Comparison of ENCODE assay signal across 36 cellular contexts in genomic region chr12:124120718-124121117, GRCh38.
"Had no signal": no experiment of that assay in that cellular context is flagged by ENCODE, and none has a peak within 500 bp of the region (broad histone marks: within the 10 kb centered on the region; RNA-seq: fewer than 3 reads in every experiment).

No MANE protein-coding gene starts in this region.

- H3K4me3 ChIP-seq: ascending aorta, cardiac muscle cell had no signal

- H3K27me3 Mint-ChIP-seq: activated CD4-positive, alpha-beta T cell treated with anti-CD3 and anti-CD28 coated beads, Interleukin-2, amount 10 ng/mL, durations not matched to agents 24 days and 14 days; activated naive CD8-positive, alpha-beta T cell; brain had no signal

- H3K27me3 ChIP-seq: ascending aorta, cardiac muscle cell had no signal

- H3K4me1 ChIP-seq: ascending aorta had no signal

- H3K36me3 ChIP-seq: ascending aorta, cardiac muscle cell had no signal

- H3K9me3 Mint-ChIP-seq: activated B cell treated with CpG ODN at 0.5 μM for 24 hours; activated CD4-positive, alpha-beta memory T cell treated with anti-CD3 and anti-CD28 coated beads for 36 hours; activated CD4-positive, alpha-beta T cell treated with anti-CD3 and anti-CD28 coated beads, Interleukin-2, amount 10 ng/mL, durations not matched to agents 24 days and 14 days; activated CD8-positive, alpha-beta T cell treated with anti-CD3 and anti-CD28 coated beads for 36 hours; activated naive CD4-positive, alpha-beta T cell treated with anti-CD3 and anti-CD28 coated beads, Interleukin-2, amount 10 ng/mL, durations not matched to agents 7 days and 5 days; activated naive CD4-positive, alpha-beta T cell treated with anti-CD3 and anti-CD28 coated beads, Interleukin-2, amount 50 U/mL, for 24 hours; activated naive CD8-positive, alpha-beta T cell treated with anti-CD3 and anti-CD28 coated beads, Interleukin-2, amount 10 ng/mL, durations not matched to agents 7 days and 5 days; activated naive CD8-positive, alpha-beta T cell treated with anti-CD3 and anti-CD28 coated beads, Interleukin-2, amount 50 U/mL, for 24 hours; activated T-cell treated with anti-CD3 and anti-CD28 coated beads, Interleukin-2, amount 50 U/mL, for 4 hours; activated T-cell treated with anti-CD3 and anti-CD28 coated beads, Interleukin-2, amount 50 U/mL, for 72 hours; activated T-helper 1 cell treated with anti-CD3 and anti-CD28 coated beads, Interleukin-12 subunit alpha, Interleukin-12 subunit beta, Interleukin-2, Interleukin-4 antibody, amounts not matched to agents 30 ng/mL and 10 ng/mL and 1 ng/mL, durations not matched to agents 14 hours and 24 hours and 36 hours; activated T-helper 17 cell treated with anti-CD3 and anti-CD28 coated beads, Interleukin-2, amount 50 U/mL, for 72 hours; central memory CD8-positive, alpha-beta T cell; T-helper 1 cell treated with Interleukin-12 subunit alpha and Interleukin-12 subunit beta and Interleukin-4 antibody, amounts not matched to agents 30 μg/mL and 1 μg/mL, for 36 hours; T-helper 2 cell treated with Interferon-gamma antibody and Interleukin-4, amounts not matched to agents 5 μg/mL and 100 μg/mL, for 36 hours had no signal

- DNase-seq: activated B cell treated with CpG ODN at 0.5 μM for 24 hours; activated CD4-positive, alpha-beta memory T cell treated with anti-CD3 and anti-CD28 coated beads for 36 hours; activated CD4-positive, alpha-beta T cell treated with anti-CD3 and anti-CD28 coated beads for 4 hours; activated CD4-positive, alpha-beta T cell treated with anti-CD3 and anti-CD28 coated beads, Interleukin-2, amount 10 ng/mL, durations not matched to agents 24 days and 14 days; activated CD4-positive, alpha-beta T cell treated with anti-CD3 and anti-CD28 coated beads, Interleukin-2, amount 50 U/mL, for 1 hour; activated CD4-positive, alpha-beta T cell treated with anti-CD3 and anti-CD28 coated beads, Interleukin-2, amount 50 U/mL, for 4 hours; activated CD4-positive, CD25-positive, alpha-beta regulatory T cell treated with anti-CD3 and anti-CD28 coated beads, Interleukin-2, amount 50 U/mL, for 72 hours; activated CD8-positive, alpha-beta memory T cell treated with anti-CD3 and anti-CD28 coated beads, Interleukin-2, amount 50 U/mL, for 4 hours; activated CD8-positive, alpha-beta T cell treated with anti-CD3 and anti-CD28 coated beads for 36 hours; activated gamma-delta T cell; activated naive CD4-positive, alpha-beta T cell treated with anti-CD3 and anti-CD28 coated beads, Interleukin-2, amount 10 ng/mL, durations not matched to agents 7 days and 5 days; activated naive CD4-positive, alpha-beta T cell treated with Interleukin-2 at 50 U/mL for 16 hours; activated naive CD8-positive, alpha-beta T cell treated with anti-CD3 and anti-CD28 coated beads, Interleukin-2, amount 10 ng/mL, durations not matched to agents 7 days and 5 days; activated naive CD8-positive, alpha-beta T cell treated with anti-CD3 and anti-CD28 coated beads, Interleukin-2, amount 50 U/mL, for 24 hours; activated T-cell treated with anti-CD3 and anti-CD28 coated beads for 4 hours; activated T-cell treated with anti-CD3 and anti-CD28 coated beads, Interleukin-2, amount 50 U/mL, for 1 hour; activated T-cell treated with anti-CD3 and anti-CD28 coated beads, Interleukin-2, amount 50 U/mL, for 4 hours; activated T-cell treated with anti-CD3 and anti-CD28 coated beads, Interleukin-2, amount 50 U/mL, for 72 hours; amygdala; anterior cingulate cortex; caudate nucleus; cerebellar nuclear complex; T-helper 1 cell; T-helper 2 cell; T-helper 9 cell had no signal

- H3K4me1 Mint-ChIP-seq: activated B cell treated with CpG ODN at 0.5 μM for 24 hours; activated CD4-positive, alpha-beta T cell treated with anti-CD3 and anti-CD28 coated beads, Interleukin-2, amount 10 ng/mL, durations not matched to agents 24 days and 14 days; activated naive CD4-positive, alpha-beta T cell treated with anti-CD3 and anti-CD28 coated beads, Interleukin-2, amount 10 ng/mL, durations not matched to agents 7 days and 5 days; activated naive CD4-positive, alpha-beta T cell treated with anti-CD3 and anti-CD28 coated beads, Interleukin-2, amount 50 U/mL, for 24 hours; activated naive CD8-positive, alpha-beta T cell treated with anti-CD3 and anti-CD28 coated beads, Interleukin-2, amount 50 U/mL, for 24 hours; activated T-helper 17 cell treated with anti-CD3 and anti-CD28 coated beads, Interleukin-2, amount 50 U/mL, for 72 hours; central memory CD8-positive, alpha-beta T cell had no signal

- H3K36me3 Mint-ChIP-seq: activated CD4-positive, alpha-beta memory T cell treated with anti-CD3 and anti-CD28 coated beads for 36 hours; activated naive CD4-positive, alpha-beta T cell treated with anti-CD3 and anti-CD28 coated beads, Interleukin-2, amount 10 ng/mL, durations not matched to agents 7 days and 5 days; activated naive CD4-positive, alpha-beta T cell treated with anti-CD3 and anti-CD28 coated beads, Interleukin-2, amount 50 U/mL, for 24 hours; activated naive CD8-positive, alpha-beta T cell; activated naive CD8-positive, alpha-beta T cell treated with anti-CD3 and anti-CD28 coated beads, Interleukin-2, amount 10 ng/mL, durations not matched to agents 7 days and 5 days; brain had no signal

- H3K27ac Mint-ChIP-seq: activated B cell treated with CpG ODN at 0.5 μM for 24 hours; activated CD4-positive, alpha-beta memory T cell treated with anti-CD3 and anti-CD28 coated beads for 36 hours; activated CD4-positive, alpha-beta T cell treated with anti-CD3 and anti-CD28 coated beads, Interleukin-2, amount 10 ng/mL, durations not matched to agents 24 days and 14 days; activated CD8-positive, alpha-beta T cell treated with anti-CD3 and anti-CD28 coated beads for 36 hours; activated naive CD4-positive, alpha-beta T cell treated with anti-CD3 and anti-CD28 coated beads, Interleukin-2, amount 10 ng/mL, durations not matched to agents 7 days and 5 days; activated naive CD4-positive, alpha-beta T cell treated with anti-CD3 and anti-CD28 coated beads, Interleukin-2, amount 50 U/mL, for 24 hours; activated naive CD8-positive, alpha-beta T cell; activated naive CD8-positive, alpha-beta T cell treated with anti-CD3 and anti-CD28 coated beads, Interleukin-2, amount 10 ng/mL, durations not matched to agents 7 days and 5 days; activated naive CD8-positive, alpha-beta T cell treated with anti-CD3 and anti-CD28 coated beads, Interleukin-2, amount 50 U/mL, for 24 hours; activated T-cell treated with anti-CD3 and anti-CD28 coated beads, Interleukin-2, amount 50 U/mL, for 72 hours; activated T-helper 1 cell treated with anti-CD3 and anti-CD28 coated beads, Interleukin-12 subunit alpha, Interleukin-12 subunit beta, Interleukin-2, Interleukin-4 antibody, amounts not matched to agents 30 ng/mL and 10 ng/mL and 1 ng/mL, durations not matched to agents 14 hours and 24 hours and 36 hours; activated T-helper 17 cell treated with anti-CD3 and anti-CD28 coated beads, Interleukin-2, amount 50 U/mL, for 72 hours; brain; T-helper 1 cell treated with Interleukin-12 subunit alpha and Interleukin-12 subunit beta and Interleukin-4 antibody, amounts not matched to agents 30 μg/mL and 1 μg/mL, for 36 hours; T-helper 2 cell treated with Interferon-gamma antibody and Interleukin-4, amounts not matched to agents 5 μg/mL and 100 μg/mL, for 36 hours had no signal

- ATAC-seq: activated CD8-positive, alpha-beta T cell treated with anti-CD3 and anti-CD28 coated beads for 36 hours; activated naive CD8-positive, alpha-beta T cell treated with anti-CD3 and anti-CD28 coated beads, Interleukin-2, amount 50 U/mL, for 24 hours; activated T-cell treated with anti-CD3 and anti-CD28 coated beads, Interleukin-2, amount 50 U/mL, for 4 hours; activated T-cell treated with anti-CD3 and anti-CD28 coated beads, Interleukin-2, amount 50 U/mL, for 72 hours; activated T-helper 17 cell treated with anti-CD3 and anti-CD28 coated beads, Interleukin-2, amount 50 U/mL, for 72 hours had no signal

- H3K9me3 ChIP-seq: ascending aorta had no signal

- H3K27ac ChIP-seq: ascending aorta, cardiac muscle cell, VCaP had no signal

- H3K4me3 Mint-ChIP-seq: activated B cell treated with CpG ODN at 0.5 μM for 24 hours; activated CD4-positive, alpha-beta memory T cell treated with anti-CD3 and anti-CD28 coated beads for 36 hours; activated CD4-positive, alpha-beta T cell treated with anti-CD3 and anti-CD28 coated beads, Interleukin-2, amount 10 ng/mL, durations not matched to agents 24 days and 14 days; activated CD8-positive, alpha-beta T cell treated with anti-CD3 and anti-CD28 coated beads for 36 hours; activated naive CD4-positive, alpha-beta T cell treated with anti-CD3 and anti-CD28 coated beads, Interleukin-2, amount 10 ng/mL, durations not matched to agents 7 days and 5 days; activated naive CD4-positive, alpha-beta T cell treated with anti-CD3 and anti-CD28 coated beads, Interleukin-2, amount 50 U/mL, for 24 hours; activated naive CD8-positive, alpha-beta T cell; activated naive CD8-positive, alpha-beta T cell treated with anti-CD3 and anti-CD28 coated beads, Interleukin-2, amount 10 ng/mL, durations not matched to agents 7 days and 5 days; activated naive CD8-positive, alpha-beta T cell treated with anti-CD3 and anti-CD28 coated beads, Interleukin-2, amount 50 U/mL, for 24 hours; activated T-cell treated with anti-CD3 and anti-CD28 coated beads, Interleukin-2, amount 50 U/mL, for 4 hours; activated T-cell treated with anti-CD3 and anti-CD28 coated beads, Interleukin-2, amount 50 U/mL, for 72 hours; activated T-helper 1 cell treated with anti-CD3 and anti-CD28 coated beads, Interleukin-12 subunit alpha, Interleukin-12 subunit beta, Interleukin-2, Interleukin-4 antibody, amounts not matched to agents 30 ng/mL and 10 ng/mL and 1 ng/mL, durations not matched to agents 14 hours and 24 hours and 36 hours; activated T-helper 17 cell treated with anti-CD3 and anti-CD28 coated beads, Interleukin-2, amount 50 U/mL, for 72 hours; brain; central memory CD8-positive, alpha-beta T cell; T-helper 1 cell treated with Interleukin-12 subunit alpha and Interleukin-12 subunit beta and Interleukin-4 antibody, amounts not matched to agents 30 μg/mL and 1 μg/mL, for 36 hours; T-helper 2 cell treated with Interferon-gamma antibody and Interleukin-4, amounts not matched to agents 5 μg/mL and 100 μg/mL, for 36 hours had no signal
